ENCODE assay signal across 7 cellular contexts in genomic region chr10:47914052-47914451, GRCh38. TPM values are rescaled to one million over a fixed set of nuclear protein-coding genes. Genes with fewer than 3 reads are reported as not detected.
"Had no signal": no experiment of that assay in that cellular context is flagged by ENCODE, and none has a peak within 500 bp of the region (broad histone marks: within the 10 kb centered on the region; RNA-seq: fewer than 3 reads in every experiment).

No MANE protein-coding gene starts in this region.

RNA-seq across cellular contexts. Expression of gene NPY4R2, which starts 4.4 kb away (rescaled TPM):
- total RNA-seq: OCI-LY7, PC-3, PC-9, Right ventricle myocardium inferior, RPMI7951, SJCRH30, SK-MEL-5 had no signal
